In the genomic region with DNA sequence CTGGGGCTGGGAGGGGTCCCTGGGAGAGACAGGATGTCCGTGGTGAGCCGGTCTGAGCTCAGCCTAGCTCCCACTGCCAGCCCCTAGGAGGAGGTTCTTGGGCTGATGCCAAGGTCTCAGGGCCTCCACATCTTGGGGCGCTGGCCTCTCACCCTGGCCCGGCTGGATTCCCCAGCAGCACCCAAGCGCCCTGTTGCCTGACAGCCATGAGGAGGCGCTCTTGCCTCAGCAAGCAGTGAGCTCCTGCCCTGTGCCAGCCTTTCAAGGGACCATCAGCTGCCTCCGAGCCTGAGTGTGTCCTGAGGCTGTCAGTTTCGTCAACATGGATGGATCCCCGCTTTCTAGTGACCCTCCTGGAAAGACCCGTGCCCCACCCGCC, we compare ENCODE assay signal across 1 cellular context.
TF ChIP-seq lines count a peak whose summit lies in the region.

No MANE protein-coding gene starts in this region.

TF ChIP-seq in K562, 482 proteins besides CTCF, POLR2A, EP300 and RAD21 (continued from another document):
- TF ChIP-seq, protein P1, sequence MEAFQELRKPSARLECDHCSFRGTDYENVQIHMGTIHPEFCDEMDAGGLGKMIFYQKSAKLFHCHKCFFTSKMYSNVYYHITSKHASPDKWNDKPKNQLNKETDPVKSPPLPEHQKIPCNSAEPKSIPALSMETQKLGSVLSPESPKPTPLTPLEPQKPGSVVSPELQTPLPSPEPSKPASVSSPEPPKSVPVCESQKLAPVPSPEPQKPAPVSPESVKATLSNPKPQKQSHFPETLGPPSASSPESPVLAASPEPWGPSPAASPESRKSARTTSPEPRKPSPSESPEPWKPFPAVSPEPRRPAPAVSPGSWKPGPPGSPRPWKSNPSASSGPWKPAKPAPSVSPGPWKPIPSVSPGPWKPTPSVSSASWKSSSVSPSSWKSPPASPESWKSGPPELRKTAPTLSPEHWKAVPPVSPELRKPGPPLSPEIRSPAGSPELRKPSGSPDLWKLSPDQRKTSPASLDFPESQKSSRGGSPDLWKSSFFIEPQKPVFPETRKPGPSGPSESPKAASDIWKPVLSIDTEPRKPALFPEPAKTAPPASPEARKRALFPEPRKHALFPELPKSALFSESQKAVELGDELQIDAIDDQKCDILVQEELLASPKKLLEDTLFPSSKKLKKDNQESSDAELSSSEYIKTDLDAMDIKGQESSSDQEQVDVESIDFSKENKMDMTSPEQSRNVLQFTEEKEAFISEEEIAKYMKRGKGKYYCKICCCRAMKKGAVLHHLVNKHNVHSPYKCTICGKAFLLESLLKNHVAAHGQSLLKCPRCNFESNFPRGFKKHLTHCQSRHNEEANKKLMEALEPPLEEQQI (IDR thresholded peaks at IDR 0.05) = no peak
- peak; percentile 58; the same call in 1 of the 2 replicates for TF ChIP-seq JUND (IDR thresholded peaks at IDR 0.05; ENCODE audit: borderline replicate concordance, low read depth, low read length)
- peak; percentile 31; the same call in 1 of the 3 replicates for TF ChIP-seq JUND (tag; IDR thresholded peaks at IDR 0.05; ENCODE audit: borderline replicate concordance, low read depth, low read length)
- TF ChIP-seq YY1 (IDR thresholded peaks at IDR 0.05; ENCODE audit: borderline replicate concordance in 1 of 3, control insufficient read depth in 1 of 3, extremely low read depth in 1 of 3, insufficient read depth in 3 of 3, insufficient read length in 1 of 3, insufficient replicate concordance in 2 of 3, low read depth in 1 of 3, low read length in 2 of 3) = no peak
- peak; percentile 30 for TF ChIP-seq NEUROD1 (IDR thresholded peaks at IDR 0.05; ENCODE audit: borderline replicate concordance, low read depth, low read length, partially characterized antibody)
- TF ChIP-seq SP2 (IDR thresholded peaks at IDR 0.05; ENCODE audit: extremely low read depth, low read depth, low read length, poor library complexity, severe bottlenecking) = no peak
- peak; percentile 39 for TF ChIP-seq CHD1 (IDR thresholded peaks at IDR 0.05; ENCODE audit: low read length)
- no peak for TF ChIP-seq BRF1 (IDR thresholded peaks at IDR 0.05; ENCODE audit: borderline replicate concordance, extremely low read depth, insufficient read length)
- TF ChIP-seq, protein P2, sequence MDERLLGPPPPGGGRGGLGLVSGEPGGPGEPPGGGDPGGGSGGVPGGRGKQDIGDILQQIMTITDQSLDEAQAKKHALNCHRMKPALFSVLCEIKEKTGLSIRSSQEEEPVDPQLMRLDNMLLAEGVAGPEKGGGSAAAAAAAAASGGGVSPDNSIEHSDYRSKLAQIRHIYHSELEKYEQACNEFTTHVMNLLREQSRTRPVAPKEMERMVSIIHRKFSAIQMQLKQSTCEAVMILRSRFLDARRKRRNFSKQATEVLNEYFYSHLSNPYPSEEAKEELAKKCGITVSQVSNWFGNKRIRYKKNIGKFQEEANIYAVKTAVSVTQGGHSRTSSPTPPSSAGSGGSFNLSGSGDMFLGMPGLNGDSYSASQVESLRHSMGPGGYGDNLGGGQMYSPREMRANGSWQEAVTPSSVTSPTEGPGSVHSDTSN (CRISPR knock-in tag; IDR thresholded peaks at IDR 0.05; ENCODE audit: low read depth) = no peak
- TF ChIP-seq, protein P2 (tag; conservative IDR thresholded peaks at IDR 0.05; ENCODE audit: low read depth) = no peak
- no peak for TF ChIP-seq GTF2A2 (tag; IDR thresholded peaks at IDR 0.05)
- 0 out of 2 replicates have a peak, but pooled peaks have one; percentile 14 for TF ChIP-seq KLF16 (IDR thresholded peaks at IDR 0.05)
- TF ChIP-seq, protein P3, sequence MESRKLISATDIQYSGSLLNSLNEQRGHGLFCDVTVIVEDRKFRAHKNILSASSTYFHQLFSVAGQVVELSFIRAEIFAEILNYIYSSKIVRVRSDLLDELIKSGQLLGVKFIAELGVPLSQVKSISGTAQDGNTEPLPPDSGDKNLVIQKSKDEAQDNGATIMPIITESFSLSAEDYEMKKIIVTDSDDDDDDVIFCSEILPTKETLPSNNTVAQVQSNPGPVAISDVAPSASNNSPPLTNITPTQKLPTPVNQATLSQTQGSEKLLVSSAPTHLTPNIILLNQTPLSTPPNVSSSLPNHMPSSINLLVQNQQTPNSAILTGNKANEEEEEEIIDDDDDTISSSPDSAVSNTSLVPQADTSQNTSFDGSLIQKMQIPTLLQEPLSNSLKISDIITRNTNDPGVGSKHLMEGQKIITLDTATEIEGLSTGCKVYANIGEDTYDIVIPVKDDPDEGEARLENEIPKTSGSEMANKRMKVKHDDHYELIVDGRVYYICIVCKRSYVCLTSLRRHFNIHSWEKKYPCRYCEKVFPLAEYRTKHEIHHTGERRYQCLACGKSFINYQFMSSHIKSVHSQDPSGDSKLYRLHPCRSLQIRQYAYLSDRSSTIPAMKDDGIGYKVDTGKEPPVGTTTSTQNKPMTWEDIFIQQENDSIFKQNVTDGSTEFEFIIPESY (CRISPR knock-in tag; IDR thresholded peaks at IDR 0.05) = peak; percentile 82
- TF ChIP-seq, protein P4, sequence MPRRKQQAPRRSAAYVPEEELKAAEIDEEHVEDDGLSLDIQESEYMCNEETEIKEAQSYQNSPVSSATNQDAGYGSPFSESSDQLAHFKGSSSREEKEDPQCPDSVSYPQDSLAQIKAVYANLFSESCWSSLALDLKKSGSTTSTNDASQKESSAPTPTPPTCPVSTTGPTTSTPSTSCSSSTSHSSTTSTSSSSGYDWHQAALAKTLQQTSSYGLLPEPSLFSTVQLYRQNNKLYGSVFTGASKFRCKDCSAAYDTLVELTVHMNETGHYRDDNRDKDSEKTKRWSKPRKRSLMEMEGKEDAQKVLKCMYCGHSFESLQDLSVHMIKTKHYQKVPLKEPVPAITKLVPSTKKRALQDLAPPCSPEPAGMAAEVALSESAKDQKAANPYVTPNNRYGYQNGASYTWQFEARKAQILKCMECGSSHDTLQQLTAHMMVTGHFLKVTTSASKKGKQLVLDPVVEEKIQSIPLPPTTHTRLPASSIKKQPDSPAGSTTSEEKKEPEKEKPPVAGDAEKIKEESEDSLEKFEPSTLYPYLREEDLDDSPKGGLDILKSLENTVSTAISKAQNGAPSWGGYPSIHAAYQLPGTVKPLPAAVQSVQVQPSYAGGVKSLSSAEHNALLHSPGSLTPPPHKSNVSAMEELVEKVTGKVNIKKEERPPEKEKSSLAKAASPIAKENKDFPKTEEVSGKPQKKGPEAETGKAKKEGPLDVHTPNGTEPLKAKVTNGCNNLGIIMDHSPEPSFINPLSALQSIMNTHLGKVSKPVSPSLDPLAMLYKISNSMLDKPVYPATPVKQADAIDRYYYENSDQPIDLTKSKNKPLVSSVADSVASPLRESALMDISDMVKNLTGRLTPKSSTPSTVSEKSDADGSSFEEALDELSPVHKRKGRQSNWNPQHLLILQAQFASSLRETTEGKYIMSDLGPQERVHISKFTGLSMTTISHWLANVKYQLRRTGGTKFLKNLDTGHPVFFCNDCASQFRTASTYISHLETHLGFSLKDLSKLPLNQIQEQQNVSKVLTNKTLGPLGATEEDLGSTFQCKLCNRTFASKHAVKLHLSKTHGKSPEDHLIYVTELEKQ (CRISPR knock-in tag; IDR thresholded peaks at IDR 0.05) = no peak
- TF ChIP-seq ERF (CRISPR knock-in tag; IDR thresholded peaks at IDR 0.05) = no peak
- TF ChIP-seq ZBED1 (IDR thresholded peaks at IDR 0.05) = no peak
- no peak for TF ChIP-seq ZKSCAN3 (CRISPR knock-in tag; IDR thresholded peaks at IDR 0.05)
- TF ChIP-seq TFAM (CRISPR knock-in tag; conservative IDR thresholded peaks at IDR 0.05) = no peak
- TF ChIP-seq HCFC1 (IDR thresholded peaks at IDR 0.05; ENCODE audit: low read depth, low read length) = no peak
- no peak for TF ChIP-seq ZNF696 (CRISPR knock-in tag; conservative IDR thresholded peaks at IDR 0.05)
- no peak for TF ChIP-seq SMARCC2 (IDR thresholded peaks at IDR 0.05; ENCODE audit: low read depth)
- peak; percentile 87; the same call in 1 of the 2 replicates for TF ChIP-seq STAG1 (CRISPR knock-in tag; IDR thresholded peaks at IDR 0.05; ENCODE audit: borderline replicate concordance)
- no peak for TF ChIP-seq ZNF699 (CRISPR knock-in tag; IDR thresholded peaks at IDR 0.05; ENCODE audit: insufficient replicate concordance)
- TF ChIP-seq, protein P5, sequence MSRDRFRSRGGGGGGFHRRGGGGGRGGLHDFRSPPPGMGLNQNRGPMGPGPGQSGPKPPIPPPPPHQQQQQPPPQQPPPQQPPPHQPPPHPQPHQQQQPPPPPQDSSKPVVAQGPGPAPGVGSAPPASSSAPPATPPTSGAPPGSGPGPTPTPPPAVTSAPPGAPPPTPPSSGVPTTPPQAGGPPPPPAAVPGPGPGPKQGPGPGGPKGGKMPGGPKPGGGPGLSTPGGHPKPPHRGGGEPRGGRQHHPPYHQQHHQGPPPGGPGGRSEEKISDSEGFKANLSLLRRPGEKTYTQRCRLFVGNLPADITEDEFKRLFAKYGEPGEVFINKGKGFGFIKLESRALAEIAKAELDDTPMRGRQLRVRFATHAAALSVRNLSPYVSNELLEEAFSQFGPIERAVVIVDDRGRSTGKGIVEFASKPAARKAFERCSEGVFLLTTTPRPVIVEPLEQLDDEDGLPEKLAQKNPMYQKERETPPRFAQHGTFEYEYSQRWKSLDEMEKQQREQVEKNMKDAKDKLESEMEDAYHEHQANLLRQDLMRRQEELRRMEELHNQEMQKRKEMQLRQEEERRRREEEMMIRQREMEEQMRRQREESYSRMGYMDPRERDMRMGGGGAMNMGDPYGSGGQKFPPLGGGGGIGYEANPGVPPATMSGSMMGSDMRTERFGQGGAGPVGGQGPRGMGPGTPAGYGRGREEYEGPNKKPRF (IDR thresholded peaks at IDR 0.05; ENCODE audit: low read depth, low read length) = no peak
- peak; percentile 29; the same call in 1 of the 2 replicates for TF ChIP-seq MYC (IDR thresholded peaks at IDR 0.05; ENCODE audit: low read depth, low read length)
- TF ChIP-seq MYC (CRISPR knock-in tag; IDR thresholded peaks at IDR 0.05; ENCODE audit: borderline replicate concordance, low read depth) = no peak
- TF ChIP-seq, protein P6, sequence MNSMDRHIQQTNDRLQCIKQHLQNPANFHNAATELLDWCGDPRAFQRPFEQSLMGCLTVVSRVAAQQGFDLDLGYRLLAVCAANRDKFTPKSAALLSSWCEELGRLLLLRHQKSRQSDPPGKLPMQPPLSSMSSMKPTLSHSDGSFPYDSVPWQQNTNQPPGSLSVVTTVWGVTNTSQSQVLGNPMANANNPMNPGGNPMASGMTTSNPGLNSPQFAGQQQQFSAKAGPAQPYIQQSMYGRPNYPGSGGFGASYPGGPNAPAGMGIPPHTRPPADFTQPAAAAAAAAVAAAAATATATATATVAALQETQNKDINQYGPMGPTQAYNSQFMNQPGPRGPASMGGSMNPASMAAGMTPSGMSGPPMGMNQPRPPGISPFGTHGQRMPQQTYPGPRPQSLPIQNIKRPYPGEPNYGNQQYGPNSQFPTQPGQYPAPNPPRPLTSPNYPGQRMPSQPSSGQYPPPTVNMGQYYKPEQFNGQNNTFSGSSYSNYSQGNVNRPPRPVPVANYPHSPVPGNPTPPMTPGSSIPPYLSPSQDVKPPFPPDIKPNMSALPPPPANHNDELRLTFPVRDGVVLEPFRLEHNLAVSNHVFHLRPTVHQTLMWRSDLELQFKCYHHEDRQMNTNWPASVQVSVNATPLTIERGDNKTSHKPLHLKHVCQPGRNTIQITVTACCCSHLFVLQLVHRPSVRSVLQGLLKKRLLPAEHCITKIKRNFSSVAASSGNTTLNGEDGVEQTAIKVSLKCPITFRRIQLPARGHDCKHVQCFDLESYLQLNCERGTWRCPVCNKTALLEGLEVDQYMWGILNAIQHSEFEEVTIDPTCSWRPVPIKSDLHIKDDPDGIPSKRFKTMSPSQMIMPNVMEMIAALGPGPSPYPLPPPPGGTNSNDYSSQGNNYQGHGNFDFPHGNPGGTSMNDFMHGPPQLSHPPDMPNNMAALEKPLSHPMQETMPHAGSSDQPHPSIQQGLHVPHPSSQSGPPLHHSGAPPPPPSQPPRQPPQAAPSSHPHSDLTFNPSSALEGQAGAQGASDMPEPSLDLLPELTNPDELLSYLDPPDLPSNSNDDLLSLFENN (IDR thresholded peaks at IDR 0.05; ENCODE audit: low read depth in 2 of 2, low read length in 2 of 2) = no peak
- TF ChIP-seq ZNF143 (CRISPR knock-in tag; IDR thresholded peaks at IDR 0.05) = 0 out of 2 replicates have a peak, but pooled peaks have one; percentile 15
- no peak for TF ChIP-seq ZNF140 (CRISPR knock-in tag; IDR thresholded peaks at IDR 0.05)
